20 cellular contexts compared by ENCODE assay signal in genomic region chr15:93941687-93942086, GRCh38.
DNase-seq lines count a peak whose midpoint lies in the region; ATAC-seq and TF ChIP-seq lines count a peak whose summit lies in the region.
"Had no signal": no experiment of that assay in that cellular context is flagged by ENCODE, and none has a peak within 500 bp of the region (broad histone marks: within the 10 kb centered on the region; RNA-seq: fewer than 3 reads in every experiment).

No MANE protein-coding gene starts in this region.

- DNase-seq in MCF 10A (ENCODE audit: unreplicated experiment): no peak
- no peak for DNase-seq in mammary epithelial cell
- DNase-seq in left cardiac atrium: no peak
- no peak for DNase-seq in sciatic nerve (ENCODE audit: low spot score)
- DNase-seq in hepatic stellate cell (ENCODE audit: low spot score): no peak
- DNase-seq in NCI-H524 (lab: John Stamatoyannopoulos, UW): no peak
- DNase-seq: ACHN; CD4-positive, alpha-beta T cell; DMS79 treated with DMSO at 0.1 percent for 48 hours; KG1; NCI-H1105; NCI-H2029 treated with DMSO at 0.1 percent for 48 hours; OCI-M1 had no signal

- H3K27me3 Mint-ChIP-seq in MCF 10A (ENCODE audit: insufficient read depth, unreplicated experiment): no peaks in the 10 kb centered on the region
- H3K27me3 Mint-ChIP-seq: CD4-positive, alpha-beta T cell had no signal

- H3K27ac ChIP-seq in mammary epithelial cell (ENCODE audit: insufficient read depth, low read depth, low read length): no peak overlapping the region
- H3K27ac ChIP-seq: 22Rv1, BLaER1, GM23248 had no signal

- peaks cover 7% of the 10 kb centered on the region for H3K9me3 Mint-ChIP-seq in MCF 10A (ENCODE audit: unreplicated experiment)
- H3K9me3 Mint-ChIP-seq: CD4-positive, alpha-beta T cell had no signal

- intact Hi-C loops in MCF 10A (cut with micrococcal nuclease) (no loop called here), mammary epithelial cell (cut with micrococcal nuclease) (no loop called here), left cardiac atrium (cut with DNase I) (no loop called here), sciatic nerve (cut with DNase I) (no loop called here)

- peaks cover 7% of the 10 kb centered on the region for H3K4me1 Mint-ChIP-seq in MCF 10A (ENCODE audit: insufficient read depth, unreplicated experiment)

- no peaks in the 10 kb centered on the region for H3K36me3 Mint-ChIP-seq in MCF 10A (ENCODE audit: insufficient read depth, unreplicated experiment)

- H3K9ac ChIP-seq in mammary epithelial cell (ENCODE audit: insufficient read depth, low read length): no peak overlapping the region
- H3K9ac ChIP-seq: BLaER1, GM23248 had no signal

- dilution Hi-C loops in mammary epithelial cell (cut with HindIII; ENCODE audit: low sequenced_read_pairs): no loop called here

- H4K20me1 ChIP-seq in mammary epithelial cell (ENCODE audit: insufficient read depth, low read length): no peaks in the 10 kb centered on the region
- H4K20me1 ChIP-seq: BLaER1 had no signal

- no peak overlapping the region for H3K4me2 ChIP-seq in mammary epithelial cell (ENCODE audit: insufficient read depth, low read depth, low read length)
- H3K4me2 ChIP-seq: BLaER1 had no signal

- no peaks in the 10 kb centered on the region for H3K79me2 ChIP-seq in mammary epithelial cell (ENCODE audit: insufficient read depth, low read length)

- H3K27me3 ChIP-seq in mammary epithelial cell (ENCODE audit: insufficient read depth, low read length): no peaks in the 10 kb centered on the region
- H3K27me3 ChIP-seq: BLaER1 had no signal

- POLR2A ChIA-PET in MCF 10A (lab: Yijun Ruan, JAX): interaction anchor here (1.0 to 2.3 kb wide), 8 partner anchors 10 to 854 kb away, joined by 3 to 14 read pairs (median 3); no protein-coding TSS in a partner anchor

- no peak overlapping the region for H2AFZ ChIP-seq in mammary epithelial cell (ENCODE audit: low read depth, low read length)
- H2AFZ ChIP-seq: GM23248 had no signal

- no peaks in the 10 kb centered on the region for H3K9me3 ChIP-seq in mammary epithelial cell (replicated peaks; ENCODE audit: insufficient read depth, low read length)
- H3K9me3 ChIP-seq: BLaER1 had no signal

- TF ChIP-seq CTCF in MCF 10A (IDR thresholded peaks at IDR 0.05; ENCODE audit: unreplicated experiment): no peak
- no peak for TF ChIP-seq CTCF in mammary epithelial cell (conservative IDR thresholded peaks at IDR 0.05 in 1 of 2, IDR thresholded peaks at IDR 0.05 in 1 of 2; ENCODE audit: extremely low read depth in 1 of 2, insufficient read depth in 1 of 2, low read depth in 1 of 2, low read length in 2 of 2)

- BruUV-seq in MCF 10A (replicated peaks; lab: Mats Ljungman, UMichigan) (no TSS peak), mammary epithelial cell (replicated peaks; lab: Mats Ljungman, UMichigan) (no TSS peak)

- no peak overlapping the region for H3K4me3 ChIP-seq in mammary epithelial cell (replicated peaks in 1 of 3; ENCODE audit: insufficient read depth in 1 of 3, low read depth in 2 of 3, low read length in 3 of 3)
- H3K4me3 ChIP-seq: BLaER1, GM12878, GM23248 had no signal

- H3K36me3 ChIP-seq in mammary epithelial cell (ENCODE audit: insufficient read depth, low read length): no peaks in the 10 kb centered on the region
- H3K36me3 ChIP-seq: BLaER1 had no signal

- CTCF ChIA-PET in MCF 10A (lab: Yijun Ruan, JAX): interaction anchor here (1.0 to 2.3 kb wide), 2 partner anchors 34 to 911 kb away, joined by 3 to 7 read pairs; no protein-coding TSS in a partner anchor
- CTCF ChIA-PET in mammary epithelial cell (lab: Charles Lee; ENCODE audit: low non-redundant PET): interaction anchor here (0.9 kb wide), 1 partner anchor 34 kb away, joined by 10 read pairs; no protein-coding TSS in a partner anchor

- WGBS in mammary epithelial cell (ENCODE audit: low coverage, missing lambda C conversion rate): 73% methylated on average over 4 of the region's 4 CpGs

- H3K4me1 ChIP-seq in mammary epithelial cell (ENCODE audit: insufficient read depth, low read length): no peaks in the 10 kb centered on the region
- H3K4me1 ChIP-seq: BLaER1 had no signal

- no peak overlapping the region for H3K4me3 Mint-ChIP-seq in MCF 10A (ENCODE audit: unreplicated experiment)
- H3K4me3 Mint-ChIP-seq: CD4-positive, alpha-beta T cell had no signal

- peak overlapping the region; percentile 4 for H3K27ac Mint-ChIP-seq in MCF 10A (ENCODE audit: low read depth, unreplicated experiment)
- H3K27ac Mint-ChIP-seq: CD4-positive, alpha-beta T cell had no signal

- peak; percentile 57 to 67 for ATAC-seq in left cardiac atrium
- peak; percentile 76 for ATAC-seq in sciatic nerve
- ATAC-seq in GM18907 (IDR thresholded peaks at IDR 0.05; ENCODE audit: unreplicated experiment): no peak
- no peak for ATAC-seq in GM18520 (IDR thresholded peaks at IDR 0.05; ENCODE audit: unreplicated experiment)
- ATAC-seq: GM12878, HCT116 had no signal

- in situ Hi-C loops in mammary epithelial cell (cut with MboI; ENCODE audit: low sequenced_read_pairs in 2 of 2): no loop called here

Comparison
In these comparisons a context has a peak if more than half of its experiments do, and no peak if none do; other contexts are left out.
1. ATAC-seq: peak in left cardiac atrium (2 of 2) and sciatic nerve (single experiment); none in GM18907 (single experiment) and GM18520 (single experiment).